8 cellular contexts compared by ENCODE assay signal in the genomic region with DNA sequence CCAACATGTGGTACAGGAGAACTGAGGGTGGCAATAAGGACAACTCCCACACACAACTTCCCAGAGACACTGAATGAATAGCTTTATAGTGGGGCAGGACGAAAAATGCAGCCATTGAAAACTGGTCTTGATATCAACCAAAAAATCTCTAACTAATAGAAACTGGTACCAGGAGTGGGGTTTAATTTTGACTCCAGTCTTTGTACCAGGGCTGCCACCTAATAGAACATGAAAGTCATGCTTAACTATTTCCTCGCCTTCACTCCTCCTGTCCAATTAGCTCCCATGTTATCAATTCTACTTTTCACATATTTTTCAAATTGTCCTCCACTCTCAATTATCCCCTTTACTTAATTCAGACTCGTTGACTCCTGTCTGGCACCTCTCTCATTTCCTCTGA.
"Had no signal": no experiment of that assay in that cellular context is flagged by ENCODE, and none has a peak within 500 bp of the region (broad histone marks: within the 10 kb centered on the region; RNA-seq: fewer than 3 reads in every experiment).

No MANE protein-coding gene starts in this region.

- DNase-seq: GDM1, GF-D8 had no signal

- ATAC-seq: GM12878 had no signal

- FAIRE-seq: G401.6, GM12878, GM12891, GM12892, GM18507, GM19239 had no signal

- H3K4me3 ChIP-seq: GM12878 had no signal
